Comparison of ENCODE assay signal across 1 cellular context in genomic region chr4:128600996-128601857, GRCh38.
TF ChIP-seq lines count a peak whose summit lies in the region.

No MANE protein-coding gene starts in this region.

TF ChIP-seq in HepG2, 621 proteins besides CTCF, POLR2A, EP300 and RAD21 (continued from another document and continues in another):
- TF ChIP-seq ETS1 (CRISPR knock-in tag; IDR thresholded peaks at IDR 0.05): no peak
- TF ChIP-seq CBX1 (IDR thresholded peaks at IDR 0.05; ENCODE audit: low read depth): no peak
- no peak for TF ChIP-seq ZNF253 (CRISPR knock-in tag; IDR thresholded peaks at IDR 0.05; ENCODE audit: borderline replicate concordance)
- TF ChIP-seq ZBTB8A (CRISPR knock-in tag; IDR thresholded peaks at IDR 0.05; ENCODE audit: borderline replicate concordance, low read depth): no peak
- TF ChIP-seq ZBTB1 (CRISPR knock-in tag; IDR thresholded peaks at IDR 0.05; ENCODE audit: borderline replicate concordance): no peak
- TF ChIP-seq E2F1 (CRISPR knock-in tag; IDR thresholded peaks at IDR 0.05): no peak
- TF ChIP-seq TFDP2 (CRISPR knock-in tag; IDR thresholded peaks at IDR 0.05): no peak
- no peak for TF ChIP-seq MBD4 (IDR thresholded peaks at IDR 0.05; ENCODE audit: borderline replicate concordance, low read length)
- no peak for TF ChIP-seq YY1 (IDR thresholded peaks at IDR 0.05; ENCODE audit: insufficient read depth, insufficient replicate concordance, low read depth, low read length)
- no peak; the same call in 1 of the 2 replicates for TF ChIP-seq RARA (CRISPR knock-in tag; IDR thresholded peaks at IDR 0.05)
- TF ChIP-seq MAZ (IDR thresholded peaks at IDR 0.05; ENCODE audit: borderline replicate concordance, low read depth, low read length): peak; percentile 76; the same call in 1 of the 2 replicates
- peak; percentile 35; the same call in 1 of the 2 replicates for TF ChIP-seq MAZ (CRISPR knock-in tag; IDR thresholded peaks at IDR 0.05; ENCODE audit: low read depth)
- no peak for TF ChIP-seq PAF1 (CRISPR knock-in tag; IDR thresholded peaks at IDR 0.05)
- no peak for TF ChIP-seq ZNF556 (CRISPR knock-in tag; IDR thresholded peaks at IDR 0.05; ENCODE audit: borderline replicate concordance)
- no peak for TF ChIP-seq ZNF580 (CRISPR knock-in tag; IDR thresholded peaks at IDR 0.05; ENCODE audit: borderline replicate concordance, low read depth)
- no peak for TF ChIP-seq ZNF143 (CRISPR knock-in tag; IDR thresholded peaks at IDR 0.05)
- TF ChIP-seq RXRB (CRISPR knock-in tag; IDR thresholded peaks at IDR 0.05; ENCODE audit: borderline replicate concordance): peak; percentile 58; the same call in 1 of the 2 replicates
- TF ChIP-seq ZNF160 (CRISPR knock-in tag; IDR thresholded peaks at IDR 0.05): 0 out of 2 replicates have a peak, but pooled peaks have one; percentile 27
- TF ChIP-seq HHEX (CRISPR knock-in tag; IDR thresholded peaks at IDR 0.05): no peak
- TF ChIP-seq TEAD3 (CRISPR knock-in tag; optimal IDR thresholded peaks at IDR 0.05; ENCODE audit: borderline replicate concordance): peak; percentile 72
- no peak for TF ChIP-seq TCF12 (IDR thresholded peaks at IDR 0.05)
- no peak for TF ChIP-seq TCF12 (CRISPR knock-in tag; IDR thresholded peaks at IDR 0.05)
- TF ChIP-seq HIVEP1 (CRISPR knock-in tag; IDR thresholded peaks at IDR 0.05): peak; percentile 28; the same call in 1 of the 2 replicates
- TF ChIP-seq HOXA7 (CRISPR knock-in tag; IDR thresholded peaks at IDR 0.05): no peak
- TF ChIP-seq SOX5 (CRISPR knock-in tag; IDR thresholded peaks at IDR 0.05; ENCODE audit: borderline replicate concordance): peak; percentile 59; the same call in 1 of the 2 replicates
- TF ChIP-seq IKZF5 (CRISPR knock-in tag; IDR thresholded peaks at IDR 0.05): peak; percentile 67; the same call in 1 of the 2 replicates
- no peak for TF ChIP-seq ZNF234 (CRISPR knock-in tag; conservative IDR thresholded peaks at IDR 0.05)
- TF ChIP-seq PHF21A (CRISPR knock-in tag; IDR thresholded peaks at IDR 0.05): peak; percentile 42; the same call in 1 of the 2 replicates
- TF ChIP-seq FOXM1 (CRISPR knock-in tag; IDR thresholded peaks at IDR 0.05): no peak
- no peak for TF ChIP-seq TRIM24 (CRISPR knock-in tag; IDR thresholded peaks at IDR 0.05)
- peak in 1 of 2 experiments; percentile 42; a peak in 1 of 4 replicates for TF ChIP-seq KLF16 (CRISPR knock-in tag; IDR thresholded peaks at IDR 0.05)
- TF ChIP-seq TAF1 (CRISPR knock-in tag; IDR thresholded peaks at IDR 0.05): 0 out of 2 replicates have a peak, but pooled peaks have one; percentile 38
- peak; percentile 49 for TF ChIP-seq REPIN1 (CRISPR knock-in tag; IDR thresholded peaks at IDR 0.05; ENCODE audit: borderline replicate concordance, low read depth)
- TF ChIP-seq PAX8 (CRISPR knock-in tag; IDR thresholded peaks at IDR 0.05; ENCODE audit: borderline replicate concordance): no peak
- peak; percentile 94 for TF ChIP-seq JUND (CRISPR knock-in tag; IDR thresholded peaks at IDR 0.05)
- TF ChIP-seq MXD4 (CRISPR knock-in tag; IDR thresholded peaks at IDR 0.05): no peak
- no peak for TF ChIP-seq DDIT3 (CRISPR knock-in tag; IDR thresholded peaks at IDR 0.05)
- peak; percentile 37; the same call in 1 of the 2 replicates for TF ChIP-seq GATAD1 (CRISPR knock-in tag; IDR thresholded peaks at IDR 0.05)
- TF ChIP-seq GABPB1 (CRISPR knock-in tag; IDR thresholded peaks at IDR 0.05): peak; percentile 30; the same call in 1 of the 2 replicates
- TF ChIP-seq ZNF574 (CRISPR knock-in tag; IDR thresholded peaks at IDR 0.05): no peak
- TF ChIP-seq ZNF563 (CRISPR knock-in tag; IDR thresholded peaks at IDR 0.05): 0 out of 2 replicates have a peak, but pooled peaks have one; percentile 23
- TF ChIP-seq ZKSCAN8 (CRISPR knock-in tag; IDR thresholded peaks at IDR 0.05; ENCODE audit: borderline replicate concordance): no peak
- no peak for TF ChIP-seq TCF7L2 (IDR thresholded peaks at IDR 0.05; ENCODE audit: low read depth, low read length)
- TF ChIP-seq ZNF557 (CRISPR knock-in tag; IDR thresholded peaks at IDR 0.05): no peak
- no peak for TF ChIP-seq SOX6 (IDR thresholded peaks at IDR 0.05)
- TF ChIP-seq SOX6 (CRISPR knock-in tag; IDR thresholded peaks at IDR 0.05): peak; percentile 78
- peak; percentile 28; the same call in 1 of the 2 replicates for TF ChIP-seq PHF8 (CRISPR knock-in tag; IDR thresholded peaks at IDR 0.05)
- 0 out of 2 replicates have a peak, but pooled peaks have one; percentile 32 for TF ChIP-seq ZNF609 (CRISPR knock-in tag; IDR thresholded peaks at IDR 0.05; ENCODE audit: borderline replicate concordance)
- peak; percentile 90 for TF ChIP-seq ZNF891 (CRISPR knock-in tag; IDR thresholded peaks at IDR 0.05)
- peak; percentile 73 for TF ChIP-seq MED1 (CRISPR knock-in tag; IDR thresholded peaks at IDR 0.05)
- TF ChIP-seq ZNF101 (CRISPR knock-in tag; IDR thresholded peaks at IDR 0.05; ENCODE audit: borderline replicate concordance, low read depth): no peak
- TF ChIP-seq HDAC2 (CRISPR knock-in tag; IDR thresholded peaks at IDR 0.05): peak; percentile 39; the same call in 1 of the 2 replicates
- TF ChIP-seq ZNF850 (CRISPR knock-in tag; conservative IDR thresholded peaks at IDR 0.05): 0 out of 2 replicates have a peak, but pooled peaks have one; percentile 37
- 0 out of 2 replicates have a peak, but pooled peaks have one; percentile 21 for TF ChIP-seq ZSCAN31 (CRISPR knock-in tag; IDR thresholded peaks at IDR 0.05; ENCODE audit: low read depth)
- TF ChIP-seq ZNF790 (CRISPR knock-in tag; IDR thresholded peaks at IDR 0.05; ENCODE audit: borderline replicate concordance): no peak
- no peak for TF ChIP-seq ZNF362 (CRISPR knock-in tag; IDR thresholded peaks at IDR 0.05; ENCODE audit: borderline replicate concordance)
- no peak for TF ChIP-seq RFX1 (IDR thresholded peaks at IDR 0.05)
- no peak for TF ChIP-seq ZBTB7A (CRISPR knock-in tag; IDR thresholded peaks at IDR 0.05)
- no peak for TF ChIP-seq PTBP1 (IDR thresholded peaks at IDR 0.05; ENCODE audit: low read depth, low read length, poor library complexity, severe bottlenecking)
- no peak for TF ChIP-seq E2F2 (CRISPR knock-in tag; IDR thresholded peaks at IDR 0.05; ENCODE audit: borderline replicate concordance)
